In genomic region chr4:121688696-121689095, GRCh38 we compare ENCODE assay signal across 16 cellular contexts.
"Had no signal": no experiment of that assay in that cellular context is flagged by ENCODE, and none has a peak within 500 bp of the region (broad histone marks: within the 10 kb centered on the region; RNA-seq: fewer than 3 reads in every experiment).

No MANE protein-coding gene starts in this region.

- H3K27me3 Mint-ChIP-seq: activated naive CD8-positive, alpha-beta T cell treated with anti-CD3 and anti-CD28 coated beads for 36 hours; type B pancreatic cell had no signal

- H3K27ac ChIP-seq: epithelial cell of prostate, neutrophil, suprapubic skin had no signal

- DNase-seq: activated naive CD8-positive, alpha-beta T cell treated with anti-CD3 and anti-CD28 coated beads for 36 hours; effector CD8-positive, alpha-beta T cell; mammary epithelial cell; mucosa of descending colon; natural killer cell; posterior cingulate gyrus; retina; stimulated activated CD4-positive, alpha-beta T cell treated with anti-CD3 and anti-CD28 coated beads, Interleukin-15, amount 100 ng/mL, for 24 hours; stimulated activated CD4-positive, alpha-beta T cell treated with anti-CD3 and anti-CD28 coated beads, Interleukin-4, amount 100 ng/mL, for 24 hours; stimulated activated naive CD4-positive, alpha-beta T cell had no signal

- H3K9me3 Mint-ChIP-seq: activated naive CD8-positive, alpha-beta T cell treated with anti-CD3 and anti-CD28 coated beads for 36 hours; activated T-helper 1 cell treated with anti-CD3 and anti-CD28 coated beads, Interleukin-12 subunit alpha, Interleukin-12 subunit beta, Interleukin-2, Interleukin-4 antibody, amounts not matched to agents 30 ng/mL and 10 ng/mL and 1 ng/mL, durations not matched to agents 14 hours and 24 hours and 36 hours; natural killer cell; type B pancreatic cell had no signal

- H3K27me3 ChIP-seq: gastroesophageal sphincter, neutrophil, suprapubic skin had no signal

- H3K27ac Mint-ChIP-seq: activated naive CD8-positive, alpha-beta T cell treated with anti-CD3 and anti-CD28 coated beads for 36 hours; activated T-helper 1 cell treated with anti-CD3 and anti-CD28 coated beads, Interleukin-12 subunit alpha, Interleukin-12 subunit beta, Interleukin-2, Interleukin-4 antibody, amounts not matched to agents 30 ng/mL and 10 ng/mL and 1 ng/mL, durations not matched to agents 14 hours and 24 hours and 36 hours; natural killer cell; type B pancreatic cell had no signal

- H3K9me3 ChIP-seq: gastroesophageal sphincter, mucosa of descending colon, neutrophil, suprapubic skin had no signal

- H3K36me3 Mint-ChIP-seq: natural killer cell had no signal

- H3K4me3 Mint-ChIP-seq: activated naive CD8-positive, alpha-beta T cell treated with anti-CD3 and anti-CD28 coated beads for 36 hours; activated T-helper 1 cell treated with anti-CD3 and anti-CD28 coated beads, Interleukin-12 subunit alpha, Interleukin-12 subunit beta, Interleukin-2, Interleukin-4 antibody, amounts not matched to agents 30 ng/mL and 10 ng/mL and 1 ng/mL, durations not matched to agents 14 hours and 24 hours and 36 hours; natural killer cell; type B pancreatic cell had no signal

- H3K4me3 ChIP-seq: gastroesophageal sphincter, mucosa of descending colon, suprapubic skin had no signal
